ENCODE assay signal across 18 cellular contexts in genomic region chr11:65944191-65944590, GRCh38. TPM values are rescaled to one million over a fixed set of nuclear protein-coding genes. Genes with fewer than 3 reads are reported as not detected.
DNase-seq lines count a peak whose midpoint lies in the region; ATAC-seq, FAIRE-seq and TF ChIP-seq lines count a peak whose summit lies in the region.
"Had no signal": no experiment of that assay in that cellular context is flagged by ENCODE, and none has a peak within 500 bp of the region (broad histone marks: within the 10 kb centered on the region; RNA-seq: fewer than 3 reads in every experiment).

No MANE protein-coding gene starts in this region.

- H3K4ac ChIP-seq in IMR-90 (ENCODE audit: low read depth, low read length) (no peak overlapping the region), H1 (replicated peaks; ENCODE audit: insufficient read length, low read depth, low read length) (no peak overlapping the region)

- peak overlapping the region; percentile 95 for H3K27ac Mint-ChIP-seq in neural progenitor cell
- H3K27ac Mint-ChIP-seq: CD8-positive, alpha-beta T cell; H9 had no signal

- peaks cover 8% of the 10 kb centered on the region for H3F3A ChIP-seq in neural progenitor cell (ENCODE audit: low read depth)

- H2BK20ac ChIP-seq in IMR-90 (ENCODE audit: low read depth, low read length): no peak overlapping the region
- no peak overlapping the region for H2BK20ac ChIP-seq in H1 (ENCODE audit: low read length)

- no peak overlapping the region for H3K27ac ChIP-seq in IMR-90 (ENCODE audit: insufficient read depth, low read length)
- no peak overlapping the region for H3K27ac ChIP-seq in H1 (ENCODE audit: low read depth, low read length)
- no peak overlapping the region for H3K27ac ChIP-seq in neural progenitor cell
- H3K27ac ChIP-seq in thyroid gland: peak overlapping the region; percentile 46 to 67 (median 48)
- H3K27ac ChIP-seq: BLaER1 had no signal

- no peak overlapping the region for H2BK120ac ChIP-seq in IMR-90 (ENCODE audit: low read depth, low read length)
- H2BK120ac ChIP-seq in H1 (replicated peaks; ENCODE audit: low read depth, low read length): no peak overlapping the region

- H3K4me1 ChIP-seq in IMR-90 (ENCODE audit: control insufficient read depth, insufficient read depth, low read length): peaks cover 6% of the 10 kb centered on the region
- peaks cover 3 to 25% (median 15%) of the 10 kb centered on the region in 4 experiments for H3K4me1 ChIP-seq in H1 (replicated peaks in 1 of 4; ENCODE audit: control insufficient read depth in 3 of 4, insufficient read depth in 4 of 4, low read length in 3 of 4)
- H3K4me1 ChIP-seq in neural progenitor cell: peaks cover 15% of the 10 kb centered on the region
- H3K4me1 ChIP-seq in thyroid gland: peaks cover 20 to 34% of the 10 kb centered on the region in 2 donors

- no peak for FAIRE-seq in H1 (lab: Jason Lieb, UNC)
- FAIRE-seq: HepG2 had no signal

- H2BK12ac ChIP-seq in H1 (ENCODE audit: low read depth, low read length): 0 out of 2 replicates have a peak overlapping the region, but pooled peaks have one; percentile 17

- H3K27me3 ChIP-seq in IMR-90 (ENCODE audit: control insufficient read depth, insufficient read depth, low read length) (peaks cover 3% of the 10 kb centered on the region; the same call in 1 of the 2 replicates), H1 (replicated peaks in 1 of 4; ENCODE audit: control insufficient read depth in 3 of 4, extremely low read depth in 1 of 4, insufficient read depth in 3 of 4, low read length in 3 of 4) (no peaks in the 10 kb centered on the region), neural progenitor cell (no peaks in the 10 kb centered on the region), thyroid gland (no peaks in the 10 kb centered on the region)
- H3K27me3 ChIP-seq: BLaER1 had no signal

- H3K56ac ChIP-seq in IMR-90 (ENCODE audit: extremely low read depth, insufficient read depth, low read length) (no peak overlapping the region), H1 (replicated peaks; ENCODE audit: insufficient read length, low read depth, low read length) (no peak overlapping the region)

- 0 out of 2 replicates have a peak, but pooled peaks cover 3% of the 10 kb centered on the region for H4K20me1 ChIP-seq in IMR-90 (ENCODE audit: insufficient read depth, low read length)
- no peaks in the 10 kb centered on the region for H4K20me1 ChIP-seq in H1 (replicated peaks in 1 of 2; ENCODE audit: control insufficient read depth in 1 of 2, insufficient read depth in 2 of 2, low read length in 2 of 2)
- H4K20me1 ChIP-seq in neural progenitor cell (ENCODE audit: low read depth): no peaks in the 10 kb centered on the region
- H4K20me1 ChIP-seq: BLaER1 had no signal

- H3K23ac ChIP-seq in IMR-90 (ENCODE audit: low read depth, low read length): no peak overlapping the region
- H3K23ac ChIP-seq in H1 (ENCODE audit: insufficient read length): no peak overlapping the region

- H2BK15ac ChIP-seq in IMR-90 (ENCODE audit: low read depth, low read length): no peak overlapping the region
- H2BK15ac ChIP-seq in H1 (ENCODE audit: low read length): no peak overlapping the region; the same call in 1 of the 2 replicates

- intact Hi-C loops in IMR-90 (cut with micrococcal nuclease): no loop called here
- intact Hi-C loops in thyroid gland (cut with DNase I): no loop called here

- CTCF ChIA-PET in IMR-90 (lab: Yijun Ruan, JAX) (no interaction called here), H1 (lab: Charles Lee; ENCODE audit: partially characterized antibody) (interaction anchor here (1.4 to 3.4 kb wide), 8 partner anchors 9 to 59 kb away, joined by 3 to 18 read pairs (median 4); partner anchors contain the start of genes CCDC85B and FIBP)

- dilution Hi-C loops in IMR-90 (cut with HindIII; ENCODE audit: low sequenced_read_pairs, unreplicated experiment): no loop called here

- TF ChIP-seq CTCF in IMR-90 (conservative IDR thresholded peaks at IDR 0.05; ENCODE audit: low read depth, low read length): no peak
- TF ChIP-seq CTCF in H1 (IDR thresholded peaks at IDR 0.05; ENCODE audit: control extremely low read depth in 1 of 3, insufficient read depth in 1 of 3, low read depth in 1 of 3, low read length in 3 of 3): no peak
- no peak for TF ChIP-seq CTCF in neural progenitor cell (IDR thresholded peaks at IDR 0.05)
- no peak for TF ChIP-seq CTCF in thyroid gland (IDR thresholded peaks at IDR 0.05)

- TF ChIP-seq EP300 in H1 (IDR thresholded peaks at IDR 0.05; ENCODE audit: borderline replicate concordance in 1 of 2, low read depth in 2 of 2, low read length in 2 of 2): no peak

- in situ Hi-C loops in IMR-90 (cut with MboI; ENCODE audit: low sequenced_read_pairs): no loop called here

- ATAC-seq in IMR-90 (ENCODE audit: low read depth) (no peak), GM21717 (IDR thresholded peaks at IDR 0.05; ENCODE audit: unreplicated experiment) (no peak), GM18498 (IDR thresholded peaks at IDR 0.05; ENCODE audit: unreplicated experiment) (no peak)
- ATAC-seq: CD8-positive, alpha-beta T cell had no signal

- no peak for DNase-seq in IMR-90
- DNase-seq in H1 (ENCODE audit: low read depth in 1 of 2, low spot score in 2 of 2): no peak
- no peak for DNase-seq in neural progenitor cell (ENCODE audit: low spot score)
- DNase-seq in thyroid gland: peak; percentile 91 to 92
- DNase-seq in T-helper 9 cell: no peak
- DNase-seq: 8988T; Calu3; CD8-positive, alpha-beta T cell; DMS79 treated with DMSO at 0.1 percent for 48 hours; GF-D8; GOT3; H9 had no signal

- POLR2A ChIA-PET in IMR-90 (lab: Charles Lee; ENCODE audit: unreplicated experiment) (no interaction called here), H1 (lab: Charles Lee; ENCODE audit: partially characterized antibody) (interaction anchor here (0.6 to 1.2 kb wide), 3 partner anchors 14 to 32 kb away, joined by 3 to 6 read pairs (median 3); no protein-coding TSS in a partner anchor)

- H3K18ac ChIP-seq in IMR-90 (ENCODE audit: low read depth, low read length) (no peak overlapping the region), H1 (ENCODE audit: extremely low read depth, low read length) (no peak overlapping the region)

- H3K9ac ChIP-seq in IMR-90 (ENCODE audit: low read depth, low read length) (no peak overlapping the region), H1 (replicated peaks in 1 of 4; ENCODE audit: extremely low read depth in 1 of 4, low read depth in 3 of 4, low read length in 3 of 4) (no peak overlapping the region), neural progenitor cell (no peak overlapping the region)
- H3K9ac ChIP-seq: BLaER1 had no signal

- peaks cover 3% of the 10 kb centered on the region; the same call in 1 of the 2 replicates for H3K23me2 ChIP-seq in H1 (ENCODE audit: low read depth, low read length)

- TF ChIP-seq POLR2A in IMR-90 (IDR thresholded peaks at IDR 0.05; ENCODE audit: low read depth, low read length) (no peak), H1 (IDR thresholded peaks at IDR 0.05; ENCODE audit: control extremely low read depth in 1 of 2, low read depth in 2 of 2, low read length in 2 of 2) (no peak), thyroid gland (IDR thresholded peaks at IDR 0.05) (no peak)

- no TSS peak for BruUV-seq in IMR-90 (replicated peaks; lab: Mats Ljungman, UMichigan)

- H2AK5ac ChIP-seq in IMR-90 (ENCODE audit: low read depth, low read length) (peak overlapping the region; percentile 40; the same call in 1 of the 2 replicates), H1 (ENCODE audit: low read depth, low read length) (0 out of 2 replicates have a peak overlapping the region, but pooled peaks have one; percentile 24)

- H3K36me3 Mint-ChIP-seq in neural progenitor cell: no peaks in the 10 kb centered on the region
- H3K36me3 Mint-ChIP-seq: CD8-positive, alpha-beta T cell had no signal

- no peak overlapping the region for H3K14ac ChIP-seq in IMR-90 (replicated peaks; ENCODE audit: low read depth, low read length)
- no peak overlapping the region for H3K14ac ChIP-seq in H1 (ENCODE audit: insufficient read length)

- no peak overlapping the region for H2AFZ ChIP-seq in IMR-90 (replicated peaks; ENCODE audit: low read length, poor library complexity)
- H2AFZ ChIP-seq in H1 (ENCODE audit: low read length): no peak overlapping the region
- H2AFZ ChIP-seq in neural progenitor cell (replicated peaks): no peak overlapping the region

- no peak overlapping the region for H4K8ac ChIP-seq in IMR-90 (ENCODE audit: low read depth in 2 of 2, low read length in 2 of 2)
- no peak overlapping the region for H4K8ac ChIP-seq in H1 (ENCODE audit: extremely low read depth, insufficient read depth, low read length)

- H4K91ac ChIP-seq in IMR-90 (ENCODE audit: insufficient read depth, low read depth, low read length) (no peak overlapping the region), H1 (replicated peaks; ENCODE audit: insufficient read length, low read length) (no peak overlapping the region)

- TF ChIP-seq RAD21 in IMR-90 (IDR thresholded peaks at IDR 0.05; ENCODE audit: low read length) (no peak), H1 (IDR thresholded peaks at IDR 0.05 in 1 of 2, conservative IDR thresholded peaks at IDR 0.05 in 1 of 2; ENCODE audit: low read depth in 2 of 2, low read length in 2 of 2) (no peak)

- H2BK5ac ChIP-seq in IMR-90 (ENCODE audit: low read depth, low read length, poor library complexity, severe bottlenecking) (no peak overlapping the region), H1 (ENCODE audit: low read depth, low read length) (no peak overlapping the region)

- no peaks in the 10 kb centered on the region for H3K36me3 ChIP-seq in IMR-90 (ENCODE audit: control insufficient read depth, insufficient read depth, low read length)
- H3K36me3 ChIP-seq in H1 (ENCODE audit: control insufficient read depth in 2 of 4, insufficient read depth in 4 of 4, low read length in 3 of 4): no peaks in the 10 kb centered on the region
- H3K36me3 ChIP-seq in neural progenitor cell: no peaks in the 10 kb centered on the region
- no peaks in the 10 kb centered on the region for H3K36me3 ChIP-seq in thyroid gland
- H3K36me3 ChIP-seq: BLaER1 had no signal

- no peaks in the 10 kb centered on the region for H3K79me2 ChIP-seq in H1 (ENCODE audit: control insufficient read depth in 1 of 2, insufficient read depth in 2 of 2, low read length in 2 of 2)
- H3K79me2 ChIP-seq in neural progenitor cell (ENCODE audit: low read depth): no peaks in the 10 kb centered on the region

- H3K4me3 Mint-ChIP-seq in neural progenitor cell: no peak overlapping the region
- H3K4me3 Mint-ChIP-seq: CD8-positive, alpha-beta T cell had no signal

- H4K5ac ChIP-seq in IMR-90 (ENCODE audit: low read depth, low read length) (no peak overlapping the region), H1 (ENCODE audit: insufficient read length, low read depth, low read length) (no peak overlapping the region)

- H2AK9ac ChIP-seq in IMR-90 (replicated peaks; ENCODE audit: low read depth, low read length, poor library complexity): no peak overlapping the region

- H3K9me3 Mint-ChIP-seq in neural progenitor cell: no peaks in the 10 kb centered on the region
- H3K9me3 Mint-ChIP-seq: CD8-positive, alpha-beta T cell; H9 had no signal

- no CpG with 5 or more reads among the region's 8 CpGs for WGBS in IMR-90 (ENCODE audit: extremely low coverage in 2 of 2, insufficient read length in 1 of 2), 2 experiments
- WGBS in H1 (ENCODE audit: extremely low coverage in 1 of 2, insufficient coverage in 1 of 2, insufficient read length in 1 of 2, insufficient replicate concordance in 2 of 2, low coverage in 1 of 2, low lambda C conversion rate in 2 of 2, missing lambda C conversion rate in 1 of 2), 2 experiments: 87% methylated on average over 8 of the region's 8 CpGs; no CpG with 5 or more reads in 1 of the 2 experiments
- 45 to 70% methylated on average over 8 of the region's 8 CpGs for WGBS in thyroid gland, 2 donors

- H3K79me1 ChIP-seq in IMR-90 (ENCODE audit: low read depth in 1 of 2, low read length in 2 of 2) (peaks cover 0 to 15% of the 10 kb centered on the region in 2 experiments; a peak in 2 of 4 replicates), H1 (ENCODE audit: low read depth, low read length) (no peaks in the 10 kb centered on the region)

- peaks cover 42% of the 10 kb centered on the region for H3K4me1 Mint-ChIP-seq in neural progenitor cell

- H3K4me3 ChIP-seq in IMR-90 (ENCODE audit: insufficient read depth, low read depth, low read length): no peak overlapping the region
- H3K4me3 ChIP-seq in H1 (ENCODE audit: extremely low read depth in 1 of 4, insufficient read depth in 2 of 4, low read depth in 3 of 4, low read length in 4 of 4): no peak overlapping the region
- H3K4me3 ChIP-seq in neural progenitor cell: no peak overlapping the region
- no peak overlapping the region for H3K4me3 ChIP-seq in thyroid gland (replicated peaks in 1 of 3)
- H3K4me3 ChIP-seq: BLaER1 had no signal

- no peak overlapping the region for H3K4me2 ChIP-seq in IMR-90 (ENCODE audit: low read depth, low read length)
- H3K4me2 ChIP-seq in H1 (ENCODE audit: insufficient read depth in 1 of 2, low read depth in 2 of 2, low read length in 2 of 2): no peak overlapping the region
- H3K4me2 ChIP-seq in neural progenitor cell: no peak overlapping the region
- H3K4me2 ChIP-seq: BLaER1 had no signal

- H3K9me3 ChIP-seq in IMR-90 (ENCODE audit: control insufficient read depth, insufficient read depth, low read length): no peaks in the 10 kb centered on the region
- no peaks in the 10 kb centered on the region for H3K9me3 ChIP-seq in H1 (ENCODE audit: insufficient read depth in 2 of 2, low read depth in 1 of 2, low read length in 1 of 2)
- no peaks in the 10 kb centered on the region for H3K9me3 ChIP-seq in neural progenitor cell (ENCODE audit: low read depth)
- no peaks in the 10 kb centered on the region for H3K9me3 ChIP-seq in thyroid gland
- H3K9me3 ChIP-seq: BLaER1 had no signal

- H3K9me1 ChIP-seq in IMR-90 (ENCODE audit: insufficient read depth, low read length): peaks cover 12% of the 10 kb centered on the region

- H3K27me3 Mint-ChIP-seq in neural progenitor cell (ENCODE audit: insufficient read depth, low read depth): peaks cover 12% of the 10 kb centered on the region

RNA-seq across cellular contexts. Expression of gene TSGA10IP, which starts 1.1 kb away (rescaled TPM):
- total RNA-seq in IMR-90 (2012; rRNA removed): under 0.01 TPM in 1 of 2 replicates, not detected in the other
- 0.19 and 0.21 TPM in 2 replicates for polyA plus RNA-seq in IMR-90 (2012; rRNA removed)
- polyA plus RNA-seq in IMR-90 (2012; cell fraction: cytosol; rRNA removed): 0.13 and 0.22 TPM in 2 replicates
- 0.12 and 0.28 TPM in 2 replicates for polyA plus RNA-seq in IMR-90 (2012; cell fraction: nucleus; rRNA removed; ENCODE audit: low replicate concordance)
- 1.3 and 1.9 TPM in 2 replicates for total RNA-seq in H1 (2021; fragmentation: NEBNext Ultra II Directional; extraction: Animal tissue kit (Norgen Biotek cat#: 25700))
- 6.0 and 8.2 TPM in 2 replicates for polyA plus RNA-seq in H1 (2011; rRNA removed)
- 13.0 TPM for polyA plus RNA-seq in H1 (2011; cell fraction: cytosol; rRNA removed)
- polyA plus RNA-seq in H1 (2011; cell fraction: nucleus; rRNA removed): 19.6 TPM
- polyA plus RNA-seq in H1 (2012, experiment 1 of 2): 3.0 to 7.3 TPM (median 5.3 TPM) in 4 replicates
- polyA plus RNA-seq in H1 (2012, experiment 2 of 2): 1.6 TPM
- 0.93 TPM for polyA plus RNA-seq in H1 (2013, experiment 1 of 2)
- 0.61 TPM for polyA plus RNA-seq in H1 (2013, experiment 2 of 2)
- 3.3 and 4.6 TPM in 2 replicates for polyA minus RNA-seq in H1 (2011; rRNA and poly(A)+ RNA removed)
- polyA minus RNA-seq in H1 (2011; cell fraction: cytosol; rRNA and poly(A)+ RNA removed): 4.3 TPM
- 6.5 TPM for polyA minus RNA-seq in H1 (2011; cell fraction: nucleus; rRNA and poly(A)+ RNA removed)
- total RNA-seq in neural progenitor cell (ENCODE audit: low replicate concordance): 3.0 and 7.3 TPM in 2 replicates
- total RNA-seq in thyroid gland: under 1 TPM in 1 of 4 donors, not detected in 3; 0.33 TPM
- total RNA-seq: A673; Calu3; CD8-positive, alpha-beta T cell; HepG2 had no signal
- polyA plus RNA-seq: AG04450, HepG2 had no signal

RNA-seq across cellular contexts. Expression of gene SART1, which starts 17.3 kb away (rescaled TPM):
- total RNA-seq in IMR-90 (2012; rRNA removed) (25.5 and 32.5 TPM in 2 replicates), neural progenitor cell (ENCODE audit: low replicate concordance) (8.6 and 39.5 TPM in 2 replicates), thyroid gland (10 to 100 TPM; 22.2 to 46.1 (median 24.2) TPM)
- polyA plus RNA-seq in IMR-90 (2012; rRNA removed) (42.2 and 43.5 TPM in 2 replicates), H1 (2011; rRNA removed) (9.7 and 22.4 TPM in 2 replicates)
- polyA plus RNA-seq in IMR-90 (2012; cell fraction: cytosol; rRNA removed): 24.2 and 30.0 TPM in 2 replicates
- 59.8 and 62.4 TPM in 2 replicates for polyA plus RNA-seq in IMR-90 (2012; cell fraction: nucleus; rRNA removed; ENCODE audit: low replicate concordance)
- 46.1 and 48.5 TPM in 2 replicates for total RNA-seq in H1 (2021; fragmentation: NEBNext Ultra II Directional; extraction: Animal tissue kit (Norgen Biotek cat#: 25700))
- polyA plus RNA-seq in H1 (2011; cell fraction: cytosol; rRNA removed): 19.6 TPM
- 45.1 TPM for polyA plus RNA-seq in H1 (2011; cell fraction: nucleus; rRNA removed)
- 56.4 to 71.5 TPM (median 64.2 TPM) in 4 replicates for polyA plus RNA-seq in H1 (2012, experiment 1 of 2)
- polyA plus RNA-seq in H1 (2012, experiment 2 of 2): 25.3 TPM
- polyA plus RNA-seq in H1 (2013, experiment 1 of 2): 38.5 TPM
- 42.5 TPM for polyA plus RNA-seq in H1 (2013, experiment 2 of 2)
- 4.5 and 11.0 TPM in 2 replicates for polyA minus RNA-seq in H1 (2011; rRNA and poly(A)+ RNA removed)
- polyA minus RNA-seq in H1 (2011; cell fraction: cytosol; rRNA and poly(A)+ RNA removed): 14.8 TPM
- 14.4 TPM for polyA minus RNA-seq in H1 (2011; cell fraction: nucleus; rRNA and poly(A)+ RNA removed)

RNA-seq across cellular contexts. Expression of gene DRAP1, which starts 25.0 kb away (rescaled TPM):
- 237 and 339 TPM in 2 replicates for total RNA-seq in IMR-90 (2012; rRNA removed)
- 344 and 428 TPM in 2 replicates for polyA plus RNA-seq in IMR-90 (2012; rRNA removed)
- polyA plus RNA-seq in IMR-90 (2012; cell fraction: cytosol; rRNA removed): 436 and 1,014 TPM in 2 replicates
- polyA plus RNA-seq in IMR-90 (2012; cell fraction: nucleus; rRNA removed; ENCODE audit: low replicate concordance): 331 and 343 TPM in 2 replicates
- total RNA-seq in H1 (2021; fragmentation: NEBNext Ultra II Directional; extraction: Animal tissue kit (Norgen Biotek cat#: 25700)): 98.7 and 108 TPM in 2 replicates
- 62.5 and 81.2 TPM in 2 replicates for polyA plus RNA-seq in H1 (2011; rRNA removed)
- 118 TPM for polyA plus RNA-seq in H1 (2011; cell fraction: cytosol; rRNA removed)
- 62.9 TPM for polyA plus RNA-seq in H1 (2011; cell fraction: nucleus; rRNA removed)
- polyA plus RNA-seq in H1 (2012, experiment 1 of 2): 119 to 179 TPM (median 153 TPM) in 4 replicates
- polyA plus RNA-seq in H1 (2012, experiment 2 of 2): 115 TPM
- polyA plus RNA-seq in H1 (2013, experiment 1 of 2): 145 TPM
- polyA plus RNA-seq in H1 (2013, experiment 2 of 2): 138 TPM
- polyA minus RNA-seq in H1 (2011; rRNA and poly(A)+ RNA removed): 4.0 and 6.8 TPM in 2 replicates
- polyA minus RNA-seq in H1 (2011; cell fraction: cytosol; rRNA and poly(A)+ RNA removed): 38.0 TPM
- polyA minus RNA-seq in H1 (2011; cell fraction: nucleus; rRNA and poly(A)+ RNA removed): 12.8 TPM
- total RNA-seq in neural progenitor cell (ENCODE audit: low replicate concordance): 51.0 and 74.8 TPM in 2 replicates
- total RNA-seq in thyroid gland: 100 to 1,000 TPM in 3 of 4 donors, 10 to 100 TPM in 1; 82.0 to 184 (median 132) TPM

RNA-seq across cellular contexts. Expression of gene C11orf68, which starts 25.3 kb away (rescaled TPM):
- total RNA-seq in IMR-90 (2012; rRNA removed) (19.4 and 20.3 TPM in 2 replicates), neural progenitor cell (ENCODE audit: low replicate concordance) (6.9 and 22.4 TPM in 2 replicates), thyroid gland (10 to 100 TPM; 17.7 to 27.1 (median 20.9) TPM)
- polyA plus RNA-seq in IMR-90 (2012; rRNA removed) (96.1 and 104 TPM in 2 replicates), H1 (2011; rRNA removed) (51.2 and 68.5 TPM in 2 replicates)
- polyA plus RNA-seq in IMR-90 (2012; cell fraction: cytosol; rRNA removed): 50.5 and 108 TPM in 2 replicates
- polyA plus RNA-seq in IMR-90 (2012; cell fraction: nucleus; rRNA removed; ENCODE audit: low replicate concordance): 35.8 and 75.8 TPM in 2 replicates
- total RNA-seq in H1 (2021; fragmentation: NEBNext Ultra II Directional; extraction: Animal tissue kit (Norgen Biotek cat#: 25700)): 24.0 and 24.1 TPM in 2 replicates
- 36.5 TPM for polyA plus RNA-seq in H1 (2011; cell fraction: cytosol; rRNA removed)
- 43.6 TPM for polyA plus RNA-seq in H1 (2011; cell fraction: nucleus; rRNA removed)
- 16.5 to 29.7 TPM (median 28.5 TPM) in 4 replicates for polyA plus RNA-seq in H1 (2012, experiment 1 of 2)
- 29.4 TPM for polyA plus RNA-seq in H1 (2012, experiment 2 of 2)
- 19.3 TPM for polyA plus RNA-seq in H1 (2013, experiment 1 of 2)
- 17.8 TPM for polyA plus RNA-seq in H1 (2013, experiment 2 of 2)
- 16.8 and 23.2 TPM in 2 replicates for polyA minus RNA-seq in H1 (2011; rRNA and poly(A)+ RNA removed)
- 22.9 TPM for polyA minus RNA-seq in H1 (2011; cell fraction: cytosol; rRNA and poly(A)+ RNA removed)
- polyA minus RNA-seq in H1 (2011; cell fraction: nucleus; rRNA and poly(A)+ RNA removed): 24.1 TPM

RNA-seq across cellular contexts. Expression of gene FOSL1, which starts 44.0 kb away (rescaled TPM):
- total RNA-seq in IMR-90 (2012; rRNA removed) (17.2 and 26.1 TPM in 2 replicates), neural progenitor cell (ENCODE audit: low replicate concordance) (not detected in 2 replicates), thyroid gland (1 to 10 TPM in 3 of 4 donors, under 1 TPM in 1; 0.33 to 1.6 (median 1.5) TPM)
- polyA plus RNA-seq in IMR-90 (2012; rRNA removed) (97.4 and 107 TPM in 2 replicates), H1 (2011; rRNA removed) (7.2 and 11.6 TPM in 2 replicates)
- polyA plus RNA-seq in IMR-90 (2012; cell fraction: cytosol; rRNA removed): 49.5 and 52.7 TPM in 2 replicates
- polyA plus RNA-seq in IMR-90 (2012; cell fraction: nucleus; rRNA removed; ENCODE audit: low replicate concordance): 81.8 and 101 TPM in 2 replicates
- total RNA-seq in H1 (2021; fragmentation: NEBNext Ultra II Directional; extraction: Animal tissue kit (Norgen Biotek cat#: 25700)): 6.3 and 7.5 TPM in 2 replicates
- polyA plus RNA-seq in H1 (2011; cell fraction: cytosol; rRNA removed): 2.7 TPM
- 5.9 TPM for polyA plus RNA-seq in H1 (2011; cell fraction: nucleus; rRNA removed)
- 11.9 to 15.6 TPM (median 13.5 TPM) in 4 replicates for polyA plus RNA-seq in H1 (2012, experiment 1 of 2)
- polyA plus RNA-seq in H1 (2012, experiment 2 of 2): 15.1 TPM
- polyA plus RNA-seq in H1 (2013, experiment 1 of 2): 9.5 TPM
- 9.6 TPM for polyA plus RNA-seq in H1 (2013, experiment 2 of 2)
- 2.1 and 3.9 TPM in 2 replicates for polyA minus RNA-seq in H1 (2011; rRNA and poly(A)+ RNA removed)
- 5.4 TPM for polyA minus RNA-seq in H1 (2011; cell fraction: cytosol; rRNA and poly(A)+ RNA removed)
- polyA minus RNA-seq in H1 (2011; cell fraction: nucleus; rRNA and poly(A)+ RNA removed): 7.3 TPM

Comparison
In these comparisons a context has a peak if more than half of its experiments do, and no peak if none do; other contexts are left out.
1. DNase-seq: peak in thyroid gland (2 of 2); none in IMR-90 (single experiment), H1 (0 of 2), neural progenitor cell (single experiment) and T-helper 9 cell (single experiment).
2. H3K27ac ChIP-seq: peak in thyroid gland (3 of 3); none in IMR-90 (single experiment), H1 (single experiment) and neural progenitor cell (single experiment).